Comparison of ENCODE assay signal across 9 cellular contexts in genomic region chr14:75578786-75579781, GRCh38. TPM values are rescaled to one million over a fixed set of nuclear protein-coding genes. Genes with fewer than 3 reads are reported as not detected.
DNase-seq lines count a peak whose midpoint lies in the region; ATAC-seq and TF ChIP-seq lines count a peak whose summit lies in the region.
"Had no signal": no experiment of that assay in that cellular context is flagged by ENCODE, and none has a peak within 500 bp of the region (broad histone marks: within the 10 kb centered on the region; RNA-seq: fewer than 3 reads in every experiment).

No MANE protein-coding gene starts in this region.

- H3K79me2 ChIP-seq in OCI-LY1 (ENCODE audit: insufficient read depth, low read length), result no peaks in the 10 kb centered on the region

- H3F3A ChIP-seq in OCI-LY1 (ENCODE audit: insufficient read depth, low read length), result no peaks in the 10 kb centered on the region

- H3K4me2 ChIP-seq in OCI-LY1 (ENCODE audit: low read length), result peak overlapping the region; percentile 78

- H3K9me2 ChIP-seq in OCI-LY1 (ENCODE audit: low read depth, low read length), result no peaks in the 10 kb centered on the region

- no peaks in the 10 kb centered on the region for H3K36me3 Mint-ChIP-seq in activated CD8-positive, alpha-beta memory T cell treated with anti-CD3 and anti-CD28 coated beads, Interleukin-2, amount 10 ng/mL, durations not matched to agents 7 days and 5 days
- no peaks in the 10 kb centered on the region for H3K36me3 Mint-ChIP-seq in endodermal cell (ENCODE audit: low read depth)
- H3K36me3 Mint-ChIP-seq: brain had no signal

- peak overlapping the region; percentile 78 for H3K4me3 Mint-ChIP-seq in activated CD8-positive, alpha-beta memory T cell treated with anti-CD3 and anti-CD28 coated beads, Interleukin-2, amount 10 ng/mL, durations not matched to agents 7 days and 5 days
- no peak overlapping the region for H3K4me3 Mint-ChIP-seq in endodermal cell
- H3K4me3 Mint-ChIP-seq: brain had no signal

- no peaks in the 10 kb centered on the region for H3K9me3 Mint-ChIP-seq in activated CD8-positive, alpha-beta memory T cell treated with anti-CD3 and anti-CD28 coated beads, Interleukin-2, amount 10 ng/mL, durations not matched to agents 7 days and 5 days (ENCODE audit: low read depth)
- peaks cover 2% of the 10 kb centered on the region for H3K9me3 Mint-ChIP-seq in endodermal cell

- H3K27me3 Mint-ChIP-seq in activated CD8-positive, alpha-beta memory T cell treated with anti-CD3 and anti-CD28 coated beads, Interleukin-2, amount 10 ng/mL, durations not matched to agents 7 days and 5 days, result no peaks in the 10 kb centered on the region
- peaks cover 28% of the 10 kb centered on the region for H3K27me3 Mint-ChIP-seq in endodermal cell (ENCODE audit: insufficient read depth)

- H3K27me3 ChIP-seq in OCI-LY1 (ENCODE audit: insufficient read depth, low read length) (no peaks in the 10 kb centered on the region; the same call in 1 of the 2 replicates), endodermal cell (ENCODE audit: control insufficient read depth, insufficient read depth, low read length, poor library complexity, severe bottlenecking) (no peaks in the 10 kb centered on the region), muscle layer of colon (ENCODE audit: control insufficient read depth in 1 of 2, insufficient read depth in 2 of 2, low read length in 2 of 2) (no peaks in the 10 kb centered on the region)

- H3K36me3 ChIP-seq in OCI-LY1 (ENCODE audit: insufficient read depth, low read length), result no peaks in the 10 kb centered on the region
- H3K36me3 ChIP-seq in endodermal cell (ENCODE audit: control insufficient read depth, insufficient read depth, low read length), result no peaks in the 10 kb centered on the region
- H3K36me3 ChIP-seq in muscle layer of colon (ENCODE audit: insufficient read depth, low read length), result no peaks in the 10 kb centered on the region

- TF ChIP-seq CTCF in OCI-LY1 (IDR thresholded peaks at IDR 0.05; ENCODE audit: low read length) (no peak), endodermal cell (conservative IDR thresholded peaks at IDR 0.05) (peak; percentile 68)

- 78 to 80% methylated on average over 22 to 33 of the region's 33 CpGs for WGBS in endodermal cell (ENCODE audit: insufficient coverage in 1 of 2, insufficient read length in 1 of 2), 2 experiments

- no peak for DNase-seq in activated CD8-positive, alpha-beta memory T cell treated with anti-CD3 and anti-CD28 coated beads, Interleukin-2, amount 10 ng/mL, durations not matched to agents 7 days and 5 days
- DNase-seq in activated CD8-positive, alpha-beta memory T cell treated with anti-CD3 and anti-CD28 coated beads, Interleukin-2, amount 50 U/mL, for 48 hours, result no peak
- DNase-seq in endodermal cell, result no peak
- no peak for DNase-seq in NCI-H187 (lab: John Stamatoyannopoulos, UW)
- no peak for DNase-seq in stimulated activated naive CD4-positive, alpha-beta T cell treated with Interleukin-2 at 50 U/mL for 16 hours (lab: John Stamatoyannopoulos, UW)

- no peak overlapping the region for H2AFZ ChIP-seq in OCI-LY1 (ENCODE audit: low read length)

- no peak overlapping the region for H3K27ac Mint-ChIP-seq in activated CD8-positive, alpha-beta memory T cell treated with anti-CD3 and anti-CD28 coated beads, Interleukin-2, amount 10 ng/mL, durations not matched to agents 7 days and 5 days
- H3K27ac Mint-ChIP-seq in endodermal cell, result no peak overlapping the region

- no peak overlapping the region for H3K27ac ChIP-seq in OCI-LY1 (ENCODE audit: low read depth, low read length, poor library complexity, severe bottlenecking)
- peak overlapping the region; percentile 42 for H3K27ac ChIP-seq in endodermal cell (ENCODE audit: low read depth, low read length)
- H3K27ac ChIP-seq in muscle layer of colon (ENCODE audit: low read depth, low read length), result peak overlapping the region; percentile 73

- peaks cover 21% of the 10 kb centered on the region for H3K4me1 Mint-ChIP-seq in activated CD8-positive, alpha-beta memory T cell treated with anti-CD3 and anti-CD28 coated beads, Interleukin-2, amount 10 ng/mL, durations not matched to agents 7 days and 5 days
- peaks cover 2% of the 10 kb centered on the region for H3K4me1 Mint-ChIP-seq in endodermal cell

- H3K9ac ChIP-seq in OCI-LY1 (ENCODE audit: low read length), result no peak overlapping the region; the same call in 1 of the 2 replicates
- peak overlapping the region; percentile 33 for H3K9ac ChIP-seq in endodermal cell (ENCODE audit: extremely low read depth, low read length, poor library complexity, severe bottlenecking)
- peak overlapping the region; percentile 33 for H3K9ac ChIP-seq in muscle layer of colon (ENCODE audit: low read length)

- H3K4me1 ChIP-seq in OCI-LY1 (ENCODE audit: insufficient read depth, low read length, severe bottlenecking) (peaks cover 12% of the 10 kb centered on the region), endodermal cell (ENCODE audit: control insufficient read depth, insufficient read depth, low read length) (no peaks in the 10 kb centered on the region), muscle layer of colon (ENCODE audit: insufficient read depth, low read length) (peaks cover 18% of the 10 kb centered on the region)

- CTCF ChIA-PET in activated CD8-positive, alpha-beta memory T cell treated with anti-CD3 and anti-CD28 coated beads, Interleukin-2, amount 10 ng/mL, durations not matched to agents 7 days and 5 days (lab: Charles Lee), result interaction anchor here (1.1 to 9.9 kb wide), 10 partner anchors 10 to 402 kb away, joined by 3 to 188 read pairs (median 16); partner anchors contain the start of genes BATF, ERG28, TGFB3 and TTLL5

- H3K9me3 ChIP-seq in OCI-LY1 (ENCODE audit: low read length) (no peaks in the 10 kb centered on the region), endodermal cell (ENCODE audit: control insufficient read depth, low read length) (no peaks in the 10 kb centered on the region), muscle layer of colon (ENCODE audit: low read length) (no peaks in the 10 kb centered on the region)

- H3K4me3 ChIP-seq in OCI-LY1 (ENCODE audit: low read depth, low read length, poor library complexity, severe bottlenecking) (peak overlapping the region; percentile 62), endodermal cell (ENCODE audit: low read length) (peak overlapping the region; percentile 84), muscle layer of colon (ENCODE audit: low read depth in 1 of 2, low read length in 2 of 2) (peak overlapping the region; percentile 74 to 84)

- ATAC-seq in activated CD8-positive, alpha-beta memory T cell treated with anti-CD3 and anti-CD28 coated beads, Interleukin-2, amount 10 ng/mL, durations not matched to agents 7 days and 5 days, result no peak
- ATAC-seq in HG02571 (IDR thresholded peaks at IDR 0.05; ENCODE audit: unreplicated experiment), result no peak

- no peaks in the 10 kb centered on the region for H4K20me1 ChIP-seq in OCI-LY1 (ENCODE audit: insufficient read depth, low read length)

RNA-seq across cellular contexts. Expression of gene FLVCR2, which starts 0.7 kb away (rescaled TPM):
- total RNA-seq in activated CD8-positive, alpha-beta memory T cell treated with anti-CD3 and anti-CD28 coated beads, Interleukin-2, amount 10 ng/mL, durations not matched to agents 7 days and 5 days, result 1 to 10 TPM; 2.1 to 5.8 TPM
- total RNA-seq in endodermal cell, result 1 to 10 TPM; 6.2 to 8.9 TPM
- 4.7 TPM for polyA plus RNA-seq in endodermal cell (2013, experiment 1 of 2)
- polyA plus RNA-seq in endodermal cell (2013, experiment 2 of 2), result 4.8 TPM

RNA-seq across cellular contexts. Expression of gene BATF, which starts 56.8 kb away (rescaled TPM):
- total RNA-seq in activated CD8-positive, alpha-beta memory T cell treated with anti-CD3 and anti-CD28 coated beads, Interleukin-2, amount 10 ng/mL, durations not matched to agents 7 days and 5 days, result 10 to 100 TPM; 74.6 to 81.3 TPM
- total RNA-seq in endodermal cell, result not detected
- not detected for polyA plus RNA-seq in endodermal cell (2013, experiment 1 of 2)
- not detected for polyA plus RNA-seq in endodermal cell (2013, experiment 2 of 2)

Comparison
In these comparisons a context has a peak if more than half of its experiments do, and no peak if none do; other contexts are left out.
1. RNA of gene BATF, which starts 56.8 kb away (total RNA-seq): 74.6 to 81.3 TPM in activated CD8-positive, alpha-beta memory T cell treated with anti-CD3 and anti-CD28 coated beads, Interleukin-2, amount 10 ng/mL, durations not matched to agents 7 days and 5 days; not detected in endodermal cell; every median in the first group is over 10 times any median in the second.
2. Peak in every context shown above with its lines, with median percentiles within 50 percentile points of each other: H3K4me3 ChIP-seq.